ENCODE assay signal across 1 cellular context in genomic region chr11:36748856-36749255, GRCh38.
TF ChIP-seq lines count a peak whose summit lies in the region.

No MANE protein-coding gene starts in this region.

TF ChIP-seq in SK-N-SH, 30 proteins besides CTCF, POLR2A, EP300 and RAD21 (continued from another document):
- no peak for TF ChIP-seq IRF3 (IDR thresholded peaks at IDR 0.05; ENCODE audit: low read depth, low read length)
- peak; percentile 52; the same call in 1 of the 2 replicates for TF ChIP-seq ZBTB33 (IDR thresholded peaks at IDR 0.05; ENCODE audit: borderline replicate concordance, low read depth)
- peak; percentile 38; the same call in 1 of the 2 replicates for TF ChIP-seq SIN3A (IDR thresholded peaks at IDR 0.05; ENCODE audit: borderline replicate concordance, low read depth, low read length)
- no peak for TF ChIP-seq CHD2 (IDR thresholded peaks at IDR 0.05; ENCODE audit: low read length, partially characterized antibody)
- peak; percentile 84 for TF ChIP-seq REST (IDR thresholded peaks at IDR 0.05; ENCODE audit: low read depth, low read length)
- TF ChIP-seq TEAD4 (IDR thresholded peaks at IDR 0.05; ENCODE audit: borderline replicate concordance, insufficient read depth), result peak; percentile 71
- no peak for TF ChIP-seq POLR2AphosphoS5 (IDR thresholded peaks at IDR 0.05; ENCODE audit: low read depth, low read length)
- TF ChIP-seq MAX (IDR thresholded peaks at IDR 0.05; ENCODE audit: low read depth), result no peak
- TF ChIP-seq GATA2 (CRISPR knock-in tag; IDR thresholded peaks at IDR 0.05), result no peak
- TF ChIP-seq NRF1 (IDR thresholded peaks at IDR 0.05; ENCODE audit: low read depth, low read length), result no peak
- no peak for TF ChIP-seq MEF2A (IDR thresholded peaks at IDR 0.05; ENCODE audit: borderline replicate concordance, low read depth)
- TF ChIP-seq MXI1 (IDR thresholded peaks at IDR 0.05; ENCODE audit: low read depth, low read length), result no peak
- TF ChIP-seq ELF1 (IDR thresholded peaks at IDR 0.05), result peak; percentile 81
